ENCODE assay signal across 1 cellular context in the genomic region with DNA sequence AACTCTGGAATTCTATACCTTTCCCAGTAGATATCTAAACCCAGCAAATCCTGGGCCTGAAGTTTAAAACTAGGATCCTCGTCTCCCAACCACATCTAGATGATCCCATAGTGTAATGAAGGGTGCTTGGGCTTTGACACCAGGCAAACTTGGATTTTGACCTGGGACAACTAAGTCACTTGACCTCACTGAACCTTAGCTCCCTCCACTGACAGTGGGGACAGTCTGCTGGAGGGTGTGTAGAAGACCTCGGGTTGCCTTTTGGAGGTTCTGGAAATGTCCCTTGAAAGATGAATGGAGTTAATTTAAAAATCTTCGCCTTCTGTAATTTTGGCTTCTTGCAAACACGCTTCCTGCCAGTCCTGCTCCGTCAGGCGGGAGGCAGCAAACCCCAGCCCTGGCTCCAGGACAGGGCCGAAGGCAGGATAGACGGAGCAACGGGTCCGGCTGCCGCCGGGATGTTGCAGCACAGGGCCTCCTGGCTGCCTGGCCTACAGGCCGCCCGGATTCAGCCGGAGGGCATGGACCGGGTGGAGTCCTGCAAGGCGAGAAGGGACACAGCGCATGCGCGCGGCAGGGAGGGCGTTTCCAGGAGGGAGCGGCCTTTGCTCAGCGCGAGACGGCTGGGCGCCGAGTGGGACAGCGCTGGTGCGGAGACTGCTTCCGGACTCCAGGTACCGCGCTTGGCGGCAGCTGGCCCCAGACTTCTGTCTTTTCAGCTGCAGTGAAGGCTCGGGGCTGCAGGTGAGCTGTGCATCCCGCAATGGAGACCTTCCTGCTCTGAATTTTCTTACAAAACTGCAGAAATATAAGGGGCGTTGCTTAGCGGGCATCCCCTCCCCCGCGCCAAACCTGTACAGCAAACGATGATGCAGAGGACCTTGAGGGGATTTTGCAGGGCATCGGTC.
TF ChIP-seq lines count a peak whose summit lies in the region.

A gene with protein sequence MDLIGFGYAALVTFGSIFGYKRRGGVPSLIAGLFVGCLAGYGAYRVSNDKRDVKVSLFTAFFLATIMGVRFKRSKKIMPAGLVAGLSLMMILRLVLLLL (plus strand): TSS at position 612 of the 908 bp plus-strand sequence. CDS start 5,990 bp downstream, outside the sequence.

TF ChIP-seq in HepG2, 621 proteins besides CTCF, POLR2A, EP300 and RAD21 (continued from another document and continues in another):
- TF ChIP-seq SATB2 (CRISPR knock-in tag; IDR thresholded peaks at IDR 0.05) (no peak; the same call in 1 of the 2 replicates), KMT2B (CRISPR knock-in tag; IDR thresholded peaks at IDR 0.05) (peak; percentile 93), ASH2L (IDR thresholded peaks at IDR 0.05; ENCODE audit: insufficient read length, low read depth, low read length) (peak; percentile 79), ZSCAN20 (CRISPR knock-in tag; IDR thresholded peaks at IDR 0.05; ENCODE audit: borderline replicate concordance) (no peak), PCBP2 (optimal IDR thresholded peaks at IDR 0.05; ENCODE audit: low read depth, low read length, poor library complexity, severe bottlenecking) (no peak), ZNF282 (IDR thresholded peaks at IDR 0.05; ENCODE audit: partially characterized antibody) (no peak), ZKSCAN8 (CRISPR knock-in tag; IDR thresholded peaks at IDR 0.05; ENCODE audit: borderline replicate concordance) (peak; percentile 74; the same call in 1 of the 2 replicates), ZNF605 (CRISPR knock-in tag; IDR thresholded peaks at IDR 0.05) (peak; percentile 98), PHB2 (IDR thresholded peaks at IDR 0.05; ENCODE audit: partially characterized antibody) (no peak), NFE2L2 (IDR thresholded peaks at IDR 0.05; ENCODE audit: low read length) (no peak), ZNF777 (CRISPR knock-in tag; IDR thresholded peaks at IDR 0.05) (peak; percentile 80), ZNF564 (CRISPR knock-in tag; IDR thresholded peaks at IDR 0.05) (peak; percentile 38; the same call in 1 of the 2 replicates), CHCHD3 (CRISPR knock-in tag; IDR thresholded peaks at IDR 0.05) (peak; percentile 87; the same call in 1 of the 2 replicates), ZNF572 (CRISPR knock-in tag; IDR thresholded peaks at IDR 0.05) (peak; percentile 91; the same call in 1 of the 2 replicates), ATRX (CRISPR knock-in tag; IDR thresholded peaks at IDR 0.05; ENCODE audit: borderline replicate concordance) (no peak), NFKB2 (CRISPR knock-in tag; IDR thresholded peaks at IDR 0.05; ENCODE audit: borderline replicate concordance) (peak; percentile 91; the same call in 1 of the 2 replicates), ZFX (CRISPR knock-in tag; IDR thresholded peaks at IDR 0.05; ENCODE audit: low read depth) (peak; percentile 99), SP2 (CRISPR knock-in tag; IDR thresholded peaks at IDR 0.05) (no peak), TCF7L2 (IDR thresholded peaks at IDR 0.05; ENCODE audit: low read depth, low read length) (no peak), ZNF772 (CRISPR knock-in tag; IDR thresholded peaks at IDR 0.05) (peak; percentile 88), ZNF709 (CRISPR knock-in tag; IDR thresholded peaks at IDR 0.05) (peak; percentile 86; the same call in 1 of the 2 replicates), BHLHE40 (IDR thresholded peaks at IDR 0.05; ENCODE audit: low read length) (0 out of 2 replicates have a peak, but pooled peaks have one; percentile 14), PAX8 (CRISPR knock-in tag; IDR thresholded peaks at IDR 0.05; ENCODE audit: borderline replicate concordance) (no peak), TBP (CRISPR knock-in tag; IDR thresholded peaks at IDR 0.05) (peak; percentile 85; the same call in 1 of the 2 replicates), ATF7-NPFF (CRISPR knock-in tag; IDR thresholded peaks at IDR 0.05; ENCODE audit: low read depth) (peak; percentile 91; the same call in 1 of the 2 replicates), CC2D1A (CRISPR knock-in tag; IDR thresholded peaks at IDR 0.05) (no peak), SP140L (CRISPR knock-in tag; IDR thresholded peaks at IDR 0.05; ENCODE audit: borderline replicate concordance) (no peak; the same call in 1 of the 2 replicates), ZKSCAN1 (IDR thresholded peaks at IDR 0.05; ENCODE audit: low read length) (peak; percentile 14; the same call in 1 of the 2 replicates), FLYWCH1 (CRISPR knock-in tag; IDR thresholded peaks at IDR 0.05) (no peak), ZNF703 (CRISPR knock-in tag; IDR thresholded peaks at IDR 0.05; ENCODE audit: borderline replicate concordance) (no peak), MAF1 (CRISPR knock-in tag; IDR thresholded peaks at IDR 0.05; ENCODE audit: borderline replicate concordance) (peak; percentile 31; the same call in 1 of the 2 replicates)
- TF ChIP-seq, protein P1, sequence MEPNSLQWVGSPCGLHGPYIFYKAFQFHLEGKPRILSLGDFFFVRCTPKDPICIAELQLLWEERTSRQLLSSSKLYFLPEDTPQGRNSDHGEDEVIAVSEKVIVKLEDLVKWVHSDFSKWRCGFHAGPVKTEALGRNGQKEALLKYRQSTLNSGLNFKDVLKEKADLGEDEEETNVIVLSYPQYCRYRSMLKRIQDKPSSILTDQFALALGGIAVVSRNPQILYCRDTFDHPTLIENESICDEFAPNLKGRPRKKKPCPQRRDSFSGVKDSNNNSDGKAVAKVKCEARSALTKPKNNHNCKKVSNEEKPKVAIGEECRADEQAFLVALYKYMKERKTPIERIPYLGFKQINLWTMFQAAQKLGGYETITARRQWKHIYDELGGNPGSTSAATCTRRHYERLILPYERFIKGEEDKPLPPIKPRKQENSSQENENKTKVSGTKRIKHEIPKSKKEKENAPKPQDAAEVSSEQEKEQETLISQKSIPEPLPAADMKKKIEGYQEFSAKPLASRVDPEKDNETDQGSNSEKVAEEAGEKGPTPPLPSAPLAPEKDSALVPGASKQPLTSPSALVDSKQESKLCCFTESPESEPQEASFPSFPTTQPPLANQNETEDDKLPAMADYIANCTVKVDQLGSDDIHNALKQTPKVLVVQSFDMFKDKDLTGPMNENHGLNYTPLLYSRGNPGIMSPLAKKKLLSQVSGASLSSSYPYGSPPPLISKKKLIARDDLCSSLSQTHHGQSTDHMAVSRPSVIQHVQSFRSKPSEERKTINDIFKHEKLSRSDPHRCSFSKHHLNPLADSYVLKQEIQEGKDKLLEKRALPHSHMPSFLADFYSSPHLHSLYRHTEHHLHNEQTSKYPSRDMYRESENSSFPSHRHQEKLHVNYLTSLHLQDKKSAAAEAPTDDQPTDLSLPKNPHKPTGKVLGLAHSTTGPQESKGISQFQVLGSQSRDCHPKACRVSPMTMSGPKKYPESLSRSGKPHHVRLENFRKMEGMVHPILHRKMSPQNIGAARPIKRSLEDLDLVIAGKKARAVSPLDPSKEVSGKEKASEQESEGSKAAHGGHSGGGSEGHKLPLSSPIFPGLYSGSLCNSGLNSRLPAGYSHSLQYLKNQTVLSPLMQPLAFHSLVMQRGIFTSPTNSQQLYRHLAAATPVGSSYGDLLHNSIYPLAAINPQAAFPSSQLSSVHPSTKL (CRISPR knock-in tag; IDR thresholded peaks at IDR 0.05) = peak; percentile 76
- TF ChIP-seq, protein P2, sequence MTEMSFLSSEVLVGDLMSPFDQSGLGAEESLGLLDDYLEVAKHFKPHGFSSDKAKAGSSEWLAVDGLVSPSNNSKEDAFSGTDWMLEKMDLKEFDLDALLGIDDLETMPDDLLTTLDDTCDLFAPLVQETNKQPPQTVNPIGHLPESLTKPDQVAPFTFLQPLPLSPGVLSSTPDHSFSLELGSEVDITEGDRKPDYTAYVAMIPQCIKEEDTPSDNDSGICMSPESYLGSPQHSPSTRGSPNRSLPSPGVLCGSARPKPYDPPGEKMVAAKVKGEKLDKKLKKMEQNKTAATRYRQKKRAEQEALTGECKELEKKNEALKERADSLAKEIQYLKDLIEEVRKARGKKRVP (CRISPR knock-in tag; IDR thresholded peaks at IDR 0.05) = peak in 1 of 2 experiments; percentile 75; a peak in 2 of 4 replicates
- TF ChIP-seq, protein P3, sequence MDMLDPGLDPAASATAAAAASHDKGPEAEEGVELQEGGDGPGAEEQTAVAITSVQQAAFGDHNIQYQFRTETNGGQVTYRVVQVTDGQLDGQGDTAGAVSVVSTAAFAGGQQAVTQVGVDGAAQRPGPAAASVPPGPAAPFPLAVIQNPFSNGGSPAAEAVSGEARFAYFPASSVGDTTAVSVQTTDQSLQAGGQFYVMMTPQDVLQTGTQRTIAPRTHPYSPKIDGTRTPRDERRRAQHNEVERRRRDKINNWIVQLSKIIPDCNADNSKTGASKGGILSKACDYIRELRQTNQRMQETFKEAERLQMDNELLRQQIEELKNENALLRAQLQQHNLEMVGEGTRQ (IDR thresholded peaks at IDR 0.05; ENCODE audit: low read depth, low read length) = no peak
- TF ChIP-seq, protein P3 (CRISPR knock-in tag; IDR thresholded peaks at IDR 0.05; ENCODE audit: borderline replicate concordance) = no peak
- TF ChIP-seq, protein P4, sequence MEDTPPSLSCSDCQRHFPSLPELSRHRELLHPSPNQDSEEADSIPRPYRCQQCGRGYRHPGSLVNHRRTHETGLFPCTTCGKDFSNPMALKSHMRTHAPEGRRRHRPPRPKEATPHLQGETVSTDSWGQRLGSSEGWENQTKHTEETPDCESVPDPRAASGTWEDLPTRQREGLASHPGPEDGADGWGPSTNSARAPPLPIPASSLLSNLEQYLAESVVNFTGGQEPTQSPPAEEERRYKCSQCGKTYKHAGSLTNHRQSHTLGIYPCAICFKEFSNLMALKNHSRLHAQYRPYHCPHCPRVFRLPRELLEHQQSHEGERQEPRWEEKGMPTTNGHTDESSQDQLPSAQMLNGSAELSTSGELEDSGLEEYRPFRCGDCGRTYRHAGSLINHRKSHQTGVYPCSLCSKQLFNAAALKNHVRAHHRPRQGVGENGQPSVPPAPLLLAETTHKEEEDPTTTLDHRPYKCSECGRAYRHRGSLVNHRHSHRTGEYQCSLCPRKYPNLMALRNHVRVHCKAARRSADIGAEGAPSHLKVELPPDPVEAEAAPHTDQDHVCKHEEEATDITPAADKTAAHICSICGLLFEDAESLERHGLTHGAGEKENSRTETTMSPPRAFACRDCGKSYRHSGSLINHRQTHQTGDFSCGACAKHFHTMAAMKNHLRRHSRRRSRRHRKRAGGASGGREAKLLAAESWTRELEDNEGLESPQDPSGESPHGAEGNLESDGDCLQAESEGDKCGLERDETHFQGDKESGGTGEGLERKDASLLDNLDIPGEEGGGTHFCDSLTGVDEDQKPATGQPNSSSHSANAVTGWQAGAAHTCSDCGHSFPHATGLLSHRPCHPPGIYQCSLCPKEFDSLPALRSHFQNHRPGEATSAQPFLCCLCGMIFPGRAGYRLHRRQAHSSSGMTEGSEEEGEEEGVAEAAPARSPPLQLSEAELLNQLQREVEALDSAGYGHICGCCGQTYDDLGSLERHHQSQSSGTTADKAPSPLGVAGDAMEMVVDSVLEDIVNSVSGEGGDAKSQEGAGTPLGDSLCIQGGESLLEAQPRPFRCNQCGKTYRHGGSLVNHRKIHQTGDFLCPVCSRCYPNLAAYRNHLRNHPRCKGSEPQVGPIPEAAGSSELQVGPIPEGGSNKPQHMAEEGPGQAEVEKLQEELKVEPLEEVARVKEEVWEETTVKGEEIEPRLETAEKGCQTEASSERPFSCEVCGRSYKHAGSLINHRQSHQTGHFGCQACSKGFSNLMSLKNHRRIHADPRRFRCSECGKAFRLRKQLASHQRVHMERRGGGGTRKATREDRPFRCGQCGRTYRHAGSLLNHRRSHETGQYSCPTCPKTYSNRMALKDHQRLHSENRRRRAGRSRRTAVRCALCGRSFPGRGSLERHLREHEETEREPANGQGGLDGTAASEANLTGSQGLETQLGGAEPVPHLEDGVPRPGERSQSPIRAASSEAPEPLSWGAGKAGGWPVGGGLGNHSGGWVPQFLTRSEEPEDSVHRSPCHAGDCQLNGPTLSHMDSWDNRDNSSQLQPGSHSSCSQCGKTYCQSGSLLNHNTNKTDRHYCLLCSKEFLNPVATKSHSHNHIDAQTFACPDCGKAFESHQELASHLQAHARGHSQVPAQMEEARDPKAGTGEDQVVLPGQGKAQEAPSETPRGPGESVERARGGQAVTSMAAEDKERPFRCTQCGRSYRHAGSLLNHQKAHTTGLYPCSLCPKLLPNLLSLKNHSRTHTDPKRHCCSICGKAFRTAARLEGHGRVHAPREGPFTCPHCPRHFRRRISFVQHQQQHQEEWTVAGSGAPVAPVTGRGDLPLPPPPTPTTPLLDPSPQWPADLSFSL (CRISPR knock-in tag; IDR thresholded peaks at IDR 0.05) = no peak
- TF ChIP-seq, protein P5, sequence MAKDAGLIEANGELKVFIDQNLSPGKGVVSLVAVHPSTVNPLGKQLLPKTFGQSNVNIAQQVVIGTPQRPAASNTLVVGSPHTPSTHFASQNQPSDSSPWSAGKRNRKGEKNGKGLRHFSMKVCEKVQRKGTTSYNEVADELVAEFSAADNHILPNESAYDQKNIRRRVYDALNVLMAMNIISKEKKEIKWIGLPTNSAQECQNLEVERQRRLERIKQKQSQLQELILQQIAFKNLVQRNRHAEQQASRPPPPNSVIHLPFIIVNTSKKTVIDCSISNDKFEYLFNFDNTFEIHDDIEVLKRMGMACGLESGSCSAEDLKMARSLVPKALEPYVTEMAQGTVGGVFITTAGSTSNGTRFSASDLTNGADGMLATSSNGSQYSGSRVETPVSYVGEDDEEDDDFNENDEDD (CRISPR knock-in tag; IDR thresholded peaks at IDR 0.05; ENCODE audit: borderline replicate concordance) = peak; percentile 81; the same call in 1 of the 2 replicates
- TF ChIP-seq, protein P6, sequence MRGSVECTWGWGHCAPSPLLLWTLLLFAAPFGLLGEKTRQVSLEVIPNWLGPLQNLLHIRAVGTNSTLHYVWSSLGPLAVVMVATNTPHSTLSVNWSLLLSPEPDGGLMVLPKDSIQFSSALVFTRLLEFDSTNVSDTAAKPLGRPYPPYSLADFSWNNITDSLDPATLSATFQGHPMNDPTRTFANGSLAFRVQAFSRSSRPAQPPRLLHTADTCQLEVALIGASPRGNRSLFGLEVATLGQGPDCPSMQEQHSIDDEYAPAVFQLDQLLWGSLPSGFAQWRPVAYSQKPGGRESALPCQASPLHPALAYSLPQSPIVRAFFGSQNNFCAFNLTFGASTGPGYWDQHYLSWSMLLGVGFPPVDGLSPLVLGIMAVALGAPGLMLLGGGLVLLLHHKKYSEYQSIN (CRISPR knock-in tag; IDR thresholded peaks at IDR 0.05; ENCODE audit: borderline replicate concordance) = no peak
- TF ChIP-seq, protein P7, sequence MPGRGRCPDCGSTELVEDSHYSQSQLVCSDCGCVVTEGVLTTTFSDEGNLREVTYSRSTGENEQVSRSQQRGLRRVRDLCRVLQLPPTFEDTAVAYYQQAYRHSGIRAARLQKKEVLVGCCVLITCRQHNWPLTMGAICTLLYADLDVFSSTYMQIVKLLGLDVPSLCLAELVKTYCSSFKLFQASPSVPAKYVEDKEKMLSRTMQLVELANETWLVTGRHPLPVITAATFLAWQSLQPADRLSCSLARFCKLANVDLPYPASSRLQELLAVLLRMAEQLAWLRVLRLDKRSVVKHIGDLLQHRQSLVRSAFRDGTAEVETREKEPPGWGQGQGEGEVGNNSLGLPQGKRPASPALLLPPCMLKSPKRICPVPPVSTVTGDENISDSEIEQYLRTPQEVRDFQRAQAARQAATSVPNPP (CRISPR knock-in tag; IDR thresholded peaks at IDR 0.05) = peak; percentile 26; the same call in 1 of the 2 replicates
